Comparison of ENCODE assay signal across 8 cellular contexts in the genomic region with DNA sequence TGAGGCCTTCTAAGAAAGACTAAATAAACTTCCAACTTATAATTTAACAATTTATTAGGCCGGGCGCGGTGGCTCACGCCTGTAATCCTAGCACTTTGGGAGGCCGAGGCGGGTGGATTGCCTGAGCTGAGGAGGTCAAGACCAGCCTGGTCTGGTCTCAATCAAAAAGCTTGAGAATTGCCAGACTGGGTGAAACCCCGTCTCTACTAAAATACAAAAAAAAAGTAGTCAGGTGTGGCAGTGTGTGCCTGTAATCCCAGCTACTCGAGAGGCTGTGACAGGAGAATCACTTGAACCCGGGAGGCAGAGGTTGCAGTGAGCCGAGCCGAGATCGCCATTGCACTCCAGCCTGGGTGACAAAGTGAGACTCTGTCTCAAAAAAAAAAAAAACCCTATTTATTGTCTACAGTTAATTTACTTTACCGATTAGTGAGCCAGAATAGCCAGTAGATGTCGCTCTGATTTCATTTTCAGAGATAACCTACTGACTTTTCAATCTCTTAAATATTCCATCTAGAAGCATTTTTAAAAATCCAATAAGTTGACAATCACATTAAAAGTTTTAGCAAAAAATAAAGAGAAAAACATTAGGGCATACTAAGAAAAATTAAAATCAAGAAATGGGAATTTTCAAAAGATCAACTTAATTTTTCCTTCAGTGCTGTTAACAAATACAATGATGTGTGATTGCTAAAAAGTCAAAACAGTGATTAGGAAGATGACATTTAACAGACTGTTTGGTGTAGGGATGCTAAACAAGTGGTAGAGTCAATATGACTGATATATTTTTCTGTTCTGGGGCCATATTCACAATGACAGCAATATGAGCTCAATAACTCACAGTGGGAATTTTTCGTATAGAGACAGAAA. TPM values are rescaled to one million over a fixed set of nuclear protein-coding genes. Genes with fewer than 3 reads are reported as not detected.
DNase-seq lines count a peak whose midpoint lies in the region; ATAC-seq and TF ChIP-seq lines count a peak whose summit lies in the region.

No MANE protein-coding gene starts in this region.

- H3F3A ChIP-seq in DOHH2 (ENCODE audit: control insufficient read depth, insufficient read depth): no peaks in the 10 kb centered on the region

- H4K8ac ChIP-seq in trophoblast cell (ENCODE audit: low read depth, low read length): no peak overlapping the region

- no peak overlapping the region for H2AFZ ChIP-seq in trophoblast cell (ENCODE audit: insufficient read depth, low read length, poor library complexity)

- H4K20me1 ChIP-seq in DOHH2 (ENCODE audit: control insufficient read depth, insufficient read depth, low read depth, low read length): no peaks in the 10 kb centered on the region

- H3K27me3 ChIP-seq in DOHH2 (ENCODE audit: control insufficient read depth, low read length) (peaks cover 15% of the 10 kb centered on the region), trophoblast cell (ENCODE audit: insufficient read depth, low read length) (no peaks in the 10 kb centered on the region)

- H3K4me1 ChIP-seq in DOHH2 (ENCODE audit: control insufficient read depth, low read length): no peaks in the 10 kb centered on the region
- peaks cover 0 to under 1% of the 10 kb centered on the region in 2 experiments for H3K4me1 ChIP-seq in trophoblast cell (ENCODE audit: control insufficient read depth in 1 of 2, insufficient read depth in 2 of 2, low read length in 2 of 2)

- WGBS in trophoblast cell (ENCODE audit: extremely low coverage, insufficient coverage, insufficient read length): no CpG with 5 or more reads among the region's 15 CpGs

- no peaks in the 10 kb centered on the region for H3K9me2 ChIP-seq in DOHH2 (replicated peaks; ENCODE audit: control insufficient read depth, low read length)

- intact Hi-C loops in posterior vena cava (cut with DNase I): loop anchor here (5.0 to 10.0 kb wide), 4 partner anchors 67 to 1398 kb away; no protein-coding TSS in a partner anchor

- H3K79me1 ChIP-seq in trophoblast cell (ENCODE audit: low read length): peaks cover 5% of the 10 kb centered on the region

- H3K36me3 ChIP-seq in DOHH2 (ENCODE audit: control insufficient read depth, low read length): no peaks in the 10 kb centered on the region
- no peaks in the 10 kb centered on the region for H3K36me3 ChIP-seq in trophoblast cell (ENCODE audit: control insufficient read depth in 1 of 2, insufficient read depth in 2 of 2, low read length in 2 of 2)

- H3K14ac ChIP-seq in trophoblast cell (ENCODE audit: low read length): no peak overlapping the region

- H3K9me3 ChIP-seq in DOHH2 (ENCODE audit: control insufficient read depth, insufficient read depth, low read length): no peaks in the 10 kb centered on the region
- H3K9me3 ChIP-seq in trophoblast cell (ENCODE audit: insufficient read depth, low read depth, low read length): no peaks in the 10 kb centered on the region

- no peak overlapping the region for H3K23ac ChIP-seq in trophoblast cell (ENCODE audit: low read length)

- no peak overlapping the region for H3K4me3 ChIP-seq in DOHH2 (ENCODE audit: low read length)
- no peak overlapping the region for H3K4me3 ChIP-seq in epithelial cell of proximal tubule (ENCODE audit: low read depth, low read length)
- no peak overlapping the region for H3K4me3 ChIP-seq in trophoblast cell (ENCODE audit: low read depth, low read length)

- H3K18ac ChIP-seq in trophoblast cell (ENCODE audit: low read length): no peak overlapping the region

- H2BK120ac ChIP-seq in trophoblast cell (ENCODE audit: insufficient read depth, low read length, poor library complexity): no peak overlapping the region

- H3K27ac ChIP-seq in DOHH2 (ENCODE audit: low read depth, low read length): no peak overlapping the region
- no peak overlapping the region for H3K27ac ChIP-seq in trophoblast cell (ENCODE audit: low read depth, low read length)

- ATAC-seq in HG03457 (IDR thresholded peaks at IDR 0.05; ENCODE audit: unreplicated experiment): no peak

- H2BK12ac ChIP-seq in trophoblast cell (ENCODE audit: low read length): no peak overlapping the region

- DNase-seq in HuH-7.5 (ENCODE audit: low spot score) (peak; percentile 39), RPMI8226 (peak; percentile 62), epithelial cell of proximal tubule (ENCODE audit: low read depth) (no peak), trophoblast cell (peak; percentile 18 to 78), OCI-M2 (lab: John Stamatoyannopoulos, UW; ENCODE audit: unreplicated experiment) (no peak), posterior vena cava (ENCODE audit: low spot score) (no peak)

- H4K91ac ChIP-seq in trophoblast cell (ENCODE audit: low read depth, low read length): no peak overlapping the region

- H2BK5ac ChIP-seq in trophoblast cell (ENCODE audit: low read depth, low read length, poor library complexity): no peak overlapping the region

- no peak overlapping the region for H3K9ac ChIP-seq in trophoblast cell (ENCODE audit: low read length)

- TF ChIP-seq CTCF in DOHH2 (IDR thresholded peaks at IDR 0.05; ENCODE audit: low read depth, low read length, poor library complexity, severe bottlenecking): peak; percentile 72
- peak; percentile 70 for TF ChIP-seq CTCF in epithelial cell of proximal tubule (conservative IDR thresholded peaks at IDR 0.05; ENCODE audit: low read depth, low read length)

- H3K4me2 ChIP-seq in DOHH2 (ENCODE audit: low read length) (no peak overlapping the region), trophoblast cell (ENCODE audit: low read length) (peak overlapping the region; percentile 39)

- H3K79me2 ChIP-seq in DOHH2 (ENCODE audit: control insufficient read depth, low read length) (no peaks in the 10 kb centered on the region), trophoblast cell (ENCODE audit: control insufficient read depth, insufficient read depth, low read length, poor library complexity) (peaks cover under 1% of the 10 kb centered on the region)

- H2AK5ac ChIP-seq in trophoblast cell (ENCODE audit: low read length): no peak overlapping the region

- no peak overlapping the region for H4K12ac ChIP-seq in trophoblast cell (ENCODE audit: low read depth, low read length)

- no peak overlapping the region for H3K4ac ChIP-seq in trophoblast cell (ENCODE audit: low read depth, low read length)

RNA-seq across cellular contexts. Expression of gene SHROOM3, which starts 4.3 kb away (rescaled TPM):
- 44.0 and 109 TPM in 2 replicates for total RNA-seq in epithelial cell of proximal tubule
- 27.1 and 28.2 TPM in 2 replicates for polyA plus RNA-seq in trophoblast cell (2013)
- 10 to 100 TPM; 71.4 to 77.8 TPM for total RNA-seq in posterior vena cava

RNA-seq across cellular contexts. Expression of gene CCDC158, which starts 9.8 kb away (rescaled TPM):
- total RNA-seq in epithelial cell of proximal tubule: 0.17 TPM in 1 of 2 replicates, not detected in the other
- not detected in 2 replicates for polyA plus RNA-seq in trophoblast cell (2013)
- 1 to 10 TPM; 2.0 to 2.3 TPM for total RNA-seq in posterior vena cava

Comparison
In these comparisons a context has a peak if more than half of its experiments do, and no peak if none do; other contexts are left out.
1. DNase-seq: peak in HuH-7.5 (single experiment), RPMI8226 (single experiment) and trophoblast cell (2 of 2); none in epithelial cell of proximal tubule (single experiment), OCI-M2 (single experiment) and posterior vena cava (single experiment).